Comparison of ENCODE assay signal across 21 cellular contexts in genomic region chr12:116397148-116397547, GRCh38.
A peak's percentile ranks its signal among the peaks of the same experiment; 100 is the strongest.
DNase-seq lines count a peak whose midpoint lies in the region; ATAC-seq, FAIRE-seq and TF ChIP-seq lines count a peak whose summit lies in the region.
"Had no signal": no experiment of that assay in that cellular context is flagged by ENCODE, and none has a peak within 500 bp of the region (broad histone marks: within the 10 kb centered on the region; RNA-seq: fewer than 3 reads in every experiment).

No MANE protein-coding gene starts in this region.

- no peaks in the 10 kb centered on the region for H3K9me1 ChIP-seq in K562 (ENCODE audit: control insufficient read depth, insufficient read depth, low read length)

- CTCF ChIA-PET in K562 (lab: Yijun Ruan, JAX; ENCODE audit: low intra/inter-chr PET ratio), result interaction anchor here (0.7 kb wide), 1 partner anchor 117 kb away, joined by 3 read pairs; no protein-coding TSS in a partner anchor

- no peak for TF ChIP-seq RAD21 in K562 (CRISPR knock-in tag; conservative IDR thresholded peaks at IDR 0.05 in 1 of 2, IDR thresholded peaks at IDR 0.05 in 1 of 2)

- H3K4me1 ChIP-seq in K562 (replicated peaks in 1 of 2; ENCODE audit: control insufficient read depth in 2 of 2, insufficient read depth in 2 of 2, low read length in 2 of 2) (peaks cover 0 to 6% of the 10 kb centered on the region in 2 experiments; a peak in 2 of 5 replicates), right cardiac atrium (ENCODE audit: control insufficient read depth, insufficient read depth, low read length) (no peaks in the 10 kb centered on the region)
- H3K4me1 ChIP-seq: right lobe of liver had no signal

- no peak for TF ChIP-seq EP300 in K562 (IDR thresholded peaks at IDR 0.05; ENCODE audit: low read length)

- BruUV-seq in K562 (replicated peaks; lab: Mats Ljungman, UMichigan), result no TSS peak

- intact Hi-C loops in K562 (cut with micrococcal nuclease), result no loop called here
- intact Hi-C loops in right cardiac atrium (cut with DNase I), result no loop called here

- peak; percentile 41 for DNase-seq in DMS53 treated with DMSO at 0.1 percent for 48 hours (lab: John Stamatoyannopoulos, UW; ENCODE audit: unreplicated experiment)
- DNase-seq in MG63, result peak; percentile 58
- DNase-seq in K562 (ENCODE audit: extremely low read depth in 1 of 4, low spot score in 3 of 4), result no peak
- DNase-seq in fibroblast of villous mesenchyme (ENCODE audit: low read depth), result peak; percentile 65
- no peak for DNase-seq in right cardiac atrium
- DNase-seq in NCI-H146 (lab: John Stamatoyannopoulos, UW), result no peak
- DNase-seq in GM10266 (ENCODE audit: extremely low spot score), result no peak
- DNase-seq: activated CD4-positive, alpha-beta memory T cell treated with anti-CD3 and anti-CD28 coated beads, Interleukin-2, amount 10 ng/mL, durations not matched to agents 7 days and 5 days; activated naive CD8-positive, alpha-beta T cell treated with anti-CD3 and anti-CD28 coated beads, Interleukin-2, amount 50 U/mL, for 24 hours; activated T-cell treated with anti-CD3 and anti-CD28 coated beads, Interleukin-2, amount 50 U/mL, for 4 hours; hypothalamus; midbrain; MM.1S; NCI-H526 treated with DMSO at 0.1 percent for 48 hours had no signal

- no peak overlapping the region for H3K9ac ChIP-seq in K562 (ENCODE audit: insufficient read depth in 1 of 2, low read depth in 2 of 2, low read length in 2 of 2)

- TF ChIP-seq CTCF in K562 (IDR thresholded peaks at IDR 0.05 in 2 of 3, conservative IDR thresholded peaks at IDR 0.05 in 1 of 3; ENCODE audit: insufficient read depth in 2 of 3, low read depth in 1 of 3, low read length in 3 of 3), result no peak
- TF ChIP-seq CTCF in fibroblast of villous mesenchyme (IDR thresholded peaks at IDR 0.05; ENCODE audit: insufficient read depth, low read depth, low read length), result no peak
- no peak for TF ChIP-seq CTCF in GM10266 (IDR thresholded peaks at IDR 0.05; ENCODE audit: control insufficient read depth, insufficient read depth, low read depth, missing control alignments)

- H3K4me2 ChIP-seq in K562 (ENCODE audit: insufficient read depth, low read length), result no peak overlapping the region
- H3K4me2 ChIP-seq: GM23338 had no signal

- WGBS in K562 (ENCODE audit: insufficient coverage, low coverage, missing lambda C conversion rate), result 0% methylated on average over 3 of the region's 3 CpGs
- 80% methylated on average over 3 of the region's 3 CpGs for WGBS in right cardiac atrium

- H3K36me3 ChIP-seq in MG63 (no peaks in the 10 kb centered on the region), K562 (ENCODE audit: control insufficient read depth, insufficient read depth, low read length) (no peaks in the 10 kb centered on the region)
- H3K36me3 ChIP-seq: neutrophil, right lobe of liver had no signal

- H3K9me3 ChIP-seq in MG63 (peaks cover 4% of the 10 kb centered on the region; the same call in 1 of the 2 replicates), K562 (replicated peaks; ENCODE audit: control insufficient read depth, insufficient read depth, low read depth, low read length) (no peaks in the 10 kb centered on the region), right cardiac atrium (ENCODE audit: control insufficient read depth, low read length) (no peaks in the 10 kb centered on the region)
- H3K9me3 ChIP-seq: right lobe of liver had no signal

- peak overlapping the region; percentile 37; the same call in 1 of the 2 replicates for H2AFZ ChIP-seq in K562 (ENCODE audit: low read depth, low read length)
- H2AFZ ChIP-seq: GM23338 had no signal

- H3K4me3 ChIP-seq in MG63 (no peak overlapping the region), K562 (no peak overlapping the region), fibroblast of villous mesenchyme (ENCODE audit: low read depth, low read length) (no peak overlapping the region), right cardiac atrium (ENCODE audit: low read length) (no peak overlapping the region)
- H3K4me3 ChIP-seq: GM12878, GM23338, right lobe of liver had no signal

- H3K27ac ChIP-seq in K562 (ENCODE audit: extremely low read depth, low read depth, low read length), result no peak overlapping the region
- H3K27ac ChIP-seq in right cardiac atrium (ENCODE audit: low read length), result no peak overlapping the region
- H3K27ac ChIP-seq: neutrophil, right lobe of liver, VCaP had no signal

- TF ChIP-seq POLR2A in K562 (conservative IDR thresholded peaks at IDR 0.05), result no peak

- ATAC-seq in K562 (peak; percentile 64), right cardiac atrium (no peak), GM19035 (IDR thresholded peaks at IDR 0.05; ENCODE audit: unreplicated experiment) (no peak)
- ATAC-seq: activated naive CD8-positive, alpha-beta T cell treated with anti-CD3 and anti-CD28 coated beads, Interleukin-2, amount 50 U/mL, for 24 hours; activated T-cell treated with anti-CD3 and anti-CD28 coated beads, Interleukin-2, amount 50 U/mL, for 4 hours; GM12878; GM23338; right lobe of liver had no signal

- in situ Hi-C loops in K562 (cut with MboI), result no loop called here

- H3K79me2 ChIP-seq in K562 (ENCODE audit: control insufficient read depth, insufficient read depth, low read length), result no peaks in the 10 kb centered on the region

- H3K27me3 ChIP-seq in MG63 (no peaks in the 10 kb centered on the region), K562 (ENCODE audit: control insufficient read depth in 2 of 2, insufficient read depth in 2 of 2, low read length in 2 of 2) (no peaks in the 10 kb centered on the region), right cardiac atrium (ENCODE audit: control insufficient read depth, insufficient read depth) (no peaks in the 10 kb centered on the region)
- H3K27me3 ChIP-seq: neutrophil, right lobe of liver had no signal

- POLR2A ChIA-PET in K562 (lab: Yijun Ruan, JAX), result no interaction called here

- H4K20me1 ChIP-seq in K562 (replicated peaks; ENCODE audit: control insufficient read depth, insufficient read depth, low read length), result no peaks in the 10 kb centered on the region

- no peak for FAIRE-seq in K562 (lab: Jason Lieb, UNC)
- FAIRE-seq: endothelial cell of umbilical vein, GM12878 had no signal

TF ChIP-seq in K562, 482 proteins besides CTCF, POLR2A, EP300 and RAD21:
- TF ChIP-seq NFATC3 (IDR thresholded peaks at IDR 0.05), result no peak
- TF ChIP-seq ZNF609 (CRISPR knock-in tag; IDR thresholded peaks at IDR 0.05; ENCODE audit: borderline replicate concordance), result no peak
- TF ChIP-seq, protein P1, sequence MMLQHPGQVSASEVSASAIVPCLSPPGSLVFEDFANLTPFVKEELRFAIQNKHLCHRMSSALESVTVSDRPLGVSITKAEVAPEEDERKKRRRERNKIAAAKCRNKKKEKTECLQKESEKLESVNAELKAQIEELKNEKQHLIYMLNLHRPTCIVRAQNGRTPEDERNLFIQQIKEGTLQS (IDR thresholded peaks at IDR 0.05), result peak; percentile 75
- TF ChIP-seq, protein P1 (CRISPR knock-in tag; conservative IDR thresholded peaks at IDR 0.05), result no peak
- TF ChIP-seq JUND (IDR thresholded peaks at IDR 0.05; ENCODE audit: borderline replicate concordance, low read depth, low read length), result peak; percentile 66; the same call in 1 of the 2 replicates
- TF ChIP-seq JUND (tag; IDR thresholded peaks at IDR 0.05; ENCODE audit: borderline replicate concordance, low read depth, low read length), result peak; percentile 51; the same call in 1 of the 3 replicates
- TF ChIP-seq SMARCA4 (IDR thresholded peaks at IDR 0.05), result peak; percentile 33; the same call in 1 of the 2 replicates
- peak; percentile 71 for TF ChIP-seq FOSL1 (tag; conservative IDR thresholded peaks at IDR 0.05)
- TF ChIP-seq ZNF217 (CRISPR knock-in tag; IDR thresholded peaks at IDR 0.05), result no peak
- TF ChIP-seq TEAD2 (tag; IDR thresholded peaks at IDR 0.05), result no peak
- 0 out of 2 replicates have a peak, but pooled peaks have one; percentile 45 for TF ChIP-seq DPF2 (IDR thresholded peaks at IDR 0.05)
- TF ChIP-seq ARID1B (IDR thresholded peaks at IDR 0.05), result peak; percentile 26; the same call in 1 of the 2 replicates
- peak; percentile 57; the same call in 1 of the 2 replicates for TF ChIP-seq SMARCE1 (IDR thresholded peaks at IDR 0.05)
- TF ChIP-seq NRF1 (conservative IDR thresholded peaks at IDR 0.05 in 1 of 2, IDR thresholded peaks at IDR 0.05 in 1 of 2), result 0 out of 4 replicates have a peak, but pooled peaks of 1 of the 2 experiments have one; percentile 17

Comparison
In these comparisons a context has a peak if more than half of its experiments do, and no peak if none do; other contexts are left out.
1. DNase-seq: peak in DMS53 treated with DMSO at 0.1 percent for 48 hours (single experiment), MG63 (single experiment) and fibroblast of villous mesenchyme (single experiment); none in K562 (0 of 4), right cardiac atrium (0 of 3), NCI-H146 (single experiment) and GM10266 (single experiment).